ENCODE assay signal across 1 cellular context in the genomic region with DNA sequence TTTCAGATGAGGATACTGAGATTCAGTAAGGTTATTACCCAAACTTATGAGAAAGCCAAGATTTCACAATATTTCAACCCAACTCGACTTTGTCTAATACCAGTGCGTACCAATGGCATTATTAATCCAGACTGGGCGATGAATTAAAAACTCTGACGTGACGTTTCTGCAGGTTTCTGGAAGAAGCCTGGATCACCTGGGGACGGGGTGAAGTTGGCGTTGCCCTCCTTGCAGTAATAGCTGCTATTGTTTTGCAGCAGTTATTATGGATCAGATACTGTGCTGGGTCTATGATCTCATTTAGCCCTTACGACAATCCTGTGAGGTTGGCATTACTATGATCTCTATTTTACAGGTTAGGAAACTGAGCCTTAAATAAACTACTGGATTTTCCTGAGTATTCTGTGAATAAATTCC.
TF ChIP-seq lines count a peak whose summit lies in the region.

No MANE protein-coding gene starts in this region.

TF ChIP-seq in K562, 482 proteins besides CTCF, POLR2A, EP300 and RAD21 (continued from another document and continues in another):
- TF ChIP-seq, protein P1, sequence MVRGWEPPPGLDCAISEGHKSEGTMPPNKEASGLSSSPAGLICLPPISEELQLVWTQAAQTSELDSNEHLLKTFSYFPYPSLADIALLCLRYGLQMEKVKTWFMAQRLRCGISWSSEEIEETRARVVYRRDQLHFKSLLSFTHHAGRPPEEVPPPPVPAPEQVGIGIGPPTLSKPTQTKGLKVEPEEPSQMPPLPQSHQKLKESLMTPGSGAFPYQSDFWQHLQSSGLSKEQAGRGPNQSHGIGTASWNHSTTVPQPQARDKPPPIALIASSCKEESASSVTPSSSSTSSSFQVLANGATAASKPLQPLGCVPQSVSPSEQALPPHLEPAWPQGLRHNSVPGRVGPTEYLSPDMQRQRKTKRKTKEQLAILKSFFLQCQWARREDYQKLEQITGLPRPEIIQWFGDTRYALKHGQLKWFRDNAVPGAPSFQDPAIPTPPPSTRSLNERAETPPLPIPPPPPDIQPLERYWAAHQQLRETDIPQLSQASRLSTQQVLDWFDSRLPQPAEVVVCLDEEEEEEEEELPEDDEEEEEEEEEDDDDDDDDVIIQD (CRISPR knock-in tag; IDR thresholded peaks at IDR 0.05): no peak
- TF ChIP-seq POLR3G (IDR thresholded peaks at IDR 0.05; ENCODE audit: extremely low read depth, insufficient read length, insufficient replicate concordance) (no peak), CBFB (CRISPR knock-in tag; IDR thresholded peaks at IDR 0.05) (no peak), TRIM24 (IDR thresholded peaks at IDR 0.05) (no peak), SRSF9 (IDR thresholded peaks at IDR 0.05; ENCODE audit: borderline replicate concordance, low read depth, low read length) (no peak), ZEB2 (IDR thresholded peaks at IDR 0.05) (no peak), ZNF644 (tag; IDR thresholded peaks at IDR 0.05; ENCODE audit: low read depth) (no peak), SMARCC2 (IDR thresholded peaks at IDR 0.05; ENCODE audit: low read depth) (peak; percentile 56), HEY1 (CRISPR knock-in tag; IDR thresholded peaks at IDR 0.05; ENCODE audit: borderline replicate concordance) (0 out of 2 replicates have a peak, but pooled peaks have one; percentile 31), SIN3B (IDR thresholded peaks at IDR 0.05; ENCODE audit: low read depth) (peak; percentile 52; the same call in 1 of the 2 replicates), ZNF263 (CRISPR knock-in tag; IDR thresholded peaks at IDR 0.05; ENCODE audit: borderline replicate concordance) (no peak; the same call in 1 of the 2 replicates), GATAD2A (IDR thresholded peaks at IDR 0.05) (no peak), BACH1 (tag; IDR thresholded peaks at IDR 0.05) (no peak; the same call in 1 of the 2 replicates), HMG20A (CRISPR knock-in tag; conservative IDR thresholded peaks at IDR 0.05) (no peak), TOE1 (IDR thresholded peaks at IDR 0.05; ENCODE audit: borderline replicate concordance) (no peak), TOE1 (CRISPR knock-in tag; IDR thresholded peaks at IDR 0.05; ENCODE audit: borderline replicate concordance, low read depth) (peak; percentile 75; the same call in 1 of the 2 replicates), SMARCA5 (IDR thresholded peaks at IDR 0.05) (no peak), RFX1 (IDR thresholded peaks at IDR 0.05) (no peak), ARID1B (IDR thresholded peaks at IDR 0.05) (0 out of 2 replicates have a peak, but pooled peaks have one; percentile 15), PHB (CRISPR knock-in tag; IDR thresholded peaks at IDR 0.05) (no peak), KAT7 (CRISPR knock-in tag; IDR thresholded peaks at IDR 0.05; ENCODE audit: borderline replicate concordance) (no peak), ELF4 (CRISPR knock-in tag; IDR thresholded peaks at IDR 0.05) (no peak), HIVEP1 (CRISPR knock-in tag; IDR thresholded peaks at IDR 0.05) (no peak), NFE2 (IDR thresholded peaks at IDR 0.05; ENCODE audit: low read depth) (no peak), XRCC5 (IDR thresholded peaks at IDR 0.05; ENCODE audit: low read depth, low read length) (no peak), SPI1 (IDR thresholded peaks at IDR 0.05; ENCODE audit: borderline replicate concordance, low read depth, low read length) (no peak), EWSR1 (IDR thresholded peaks at IDR 0.05; ENCODE audit: borderline replicate concordance, low read depth, partially characterized antibody) (no peak), CCNT2 (IDR thresholded peaks at IDR 0.05; ENCODE audit: borderline replicate concordance, extremely low read depth, insufficient read length, low read depth, low read length) (no peak), SMARCA4 (IDR thresholded peaks at IDR 0.05) (peak; percentile 65; the same call in 1 of the 2 replicates), SOX6 (IDR thresholded peaks at IDR 0.05) (peak; percentile 41), HNRNPUL1 (IDR thresholded peaks at IDR 0.05; ENCODE audit: low read length) (no peak), FOSL1 (tag; conservative IDR thresholded peaks at IDR 0.05) (no peak), ZNF324 (CRISPR knock-in tag; IDR thresholded peaks at IDR 0.05) (no peak), HDAC6 (IDR thresholded peaks at IDR 0.05; ENCODE audit: low read depth, low read length) (no peak), TARDBP (IDR thresholded peaks at IDR 0.05) (peak; percentile 66; the same call in 1 of the 2 replicates), SRF (CRISPR knock-in tag; IDR thresholded peaks at IDR 0.05) (no peak), U2AF1 (optimal IDR thresholded peaks at IDR 0.05; ENCODE audit: low read depth, low read length) (no peak), CBX2 (IDR thresholded peaks at IDR 0.05; ENCODE audit: insufficient read depth, low read length, poor library complexity, severe bottlenecking) (no peak)
- TF ChIP-seq, protein P2, sequence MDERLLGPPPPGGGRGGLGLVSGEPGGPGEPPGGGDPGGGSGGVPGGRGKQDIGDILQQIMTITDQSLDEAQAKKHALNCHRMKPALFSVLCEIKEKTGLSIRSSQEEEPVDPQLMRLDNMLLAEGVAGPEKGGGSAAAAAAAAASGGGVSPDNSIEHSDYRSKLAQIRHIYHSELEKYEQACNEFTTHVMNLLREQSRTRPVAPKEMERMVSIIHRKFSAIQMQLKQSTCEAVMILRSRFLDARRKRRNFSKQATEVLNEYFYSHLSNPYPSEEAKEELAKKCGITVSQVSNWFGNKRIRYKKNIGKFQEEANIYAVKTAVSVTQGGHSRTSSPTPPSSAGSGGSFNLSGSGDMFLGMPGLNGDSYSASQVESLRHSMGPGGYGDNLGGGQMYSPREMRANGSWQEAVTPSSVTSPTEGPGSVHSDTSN (CRISPR knock-in tag; IDR thresholded peaks at IDR 0.05; ENCODE audit: low read depth): no peak
- TF ChIP-seq, protein P2 (tag; conservative IDR thresholded peaks at IDR 0.05; ENCODE audit: low read depth): 0 out of 2 replicates have a peak, but pooled peaks have one; percentile 7
- TF ChIP-seq, protein P3, sequence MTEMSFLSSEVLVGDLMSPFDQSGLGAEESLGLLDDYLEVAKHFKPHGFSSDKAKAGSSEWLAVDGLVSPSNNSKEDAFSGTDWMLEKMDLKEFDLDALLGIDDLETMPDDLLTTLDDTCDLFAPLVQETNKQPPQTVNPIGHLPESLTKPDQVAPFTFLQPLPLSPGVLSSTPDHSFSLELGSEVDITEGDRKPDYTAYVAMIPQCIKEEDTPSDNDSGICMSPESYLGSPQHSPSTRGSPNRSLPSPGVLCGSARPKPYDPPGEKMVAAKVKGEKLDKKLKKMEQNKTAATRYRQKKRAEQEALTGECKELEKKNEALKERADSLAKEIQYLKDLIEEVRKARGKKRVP (CRISPR knock-in tag; IDR thresholded peaks at IDR 0.05): 0 out of 2 replicates have a peak, but pooled peaks have one; percentile 36
- TF ChIP-seq, protein P4, sequence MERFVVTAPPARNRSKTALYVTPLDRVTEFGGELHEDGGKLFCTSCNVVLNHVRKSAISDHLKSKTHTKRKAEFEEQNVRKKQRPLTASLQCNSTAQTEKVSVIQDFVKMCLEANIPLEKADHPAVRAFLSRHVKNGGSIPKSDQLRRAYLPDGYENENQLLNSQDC (CRISPR knock-in tag; IDR thresholded peaks at IDR 0.05): no peak
- TF ChIP-seq, protein P5, sequence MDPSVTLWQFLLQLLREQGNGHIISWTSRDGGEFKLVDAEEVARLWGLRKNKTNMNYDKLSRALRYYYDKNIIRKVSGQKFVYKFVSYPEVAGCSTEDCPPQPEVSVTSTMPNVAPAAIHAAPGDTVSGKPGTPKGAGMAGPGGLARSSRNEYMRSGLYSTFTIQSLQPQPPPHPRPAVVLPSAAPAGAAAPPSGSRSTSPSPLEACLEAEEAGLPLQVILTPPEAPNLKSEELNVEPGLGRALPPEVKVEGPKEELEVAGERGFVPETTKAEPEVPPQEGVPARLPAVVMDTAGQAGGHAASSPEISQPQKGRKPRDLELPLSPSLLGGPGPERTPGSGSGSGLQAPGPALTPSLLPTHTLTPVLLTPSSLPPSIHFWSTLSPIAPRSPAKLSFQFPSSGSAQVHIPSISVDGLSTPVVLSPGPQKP (CRISPR knock-in tag; IDR thresholded peaks at IDR 0.05): no peak
- TF ChIP-seq, protein P6, sequence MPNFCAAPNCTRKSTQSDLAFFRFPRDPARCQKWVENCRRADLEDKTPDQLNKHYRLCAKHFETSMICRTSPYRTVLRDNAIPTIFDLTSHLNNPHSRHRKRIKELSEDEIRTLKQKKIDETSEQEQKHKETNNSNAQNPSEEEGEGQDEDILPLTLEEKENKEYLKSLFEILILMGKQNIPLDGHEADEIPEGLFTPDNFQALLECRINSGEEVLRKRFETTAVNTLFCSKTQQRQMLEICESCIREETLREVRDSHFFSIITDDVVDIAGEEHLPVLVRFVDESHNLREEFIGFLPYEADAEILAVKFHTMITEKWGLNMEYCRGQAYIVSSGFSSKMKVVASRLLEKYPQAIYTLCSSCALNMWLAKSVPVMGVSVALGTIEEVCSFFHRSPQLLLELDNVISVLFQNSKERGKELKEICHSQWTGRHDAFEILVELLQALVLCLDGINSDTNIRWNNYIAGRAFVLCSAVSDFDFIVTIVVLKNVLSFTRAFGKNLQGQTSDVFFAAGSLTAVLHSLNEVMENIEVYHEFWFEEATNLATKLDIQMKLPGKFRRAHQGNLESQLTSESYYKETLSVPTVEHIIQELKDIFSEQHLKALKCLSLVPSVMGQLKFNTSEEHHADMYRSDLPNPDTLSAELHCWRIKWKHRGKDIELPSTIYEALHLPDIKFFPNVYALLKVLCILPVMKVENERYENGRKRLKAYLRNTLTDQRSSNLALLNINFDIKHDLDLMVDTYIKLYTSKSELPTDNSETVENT (CRISPR knock-in tag; IDR thresholded peaks at IDR 0.05): no peak
- TF ChIP-seq, protein P7, sequence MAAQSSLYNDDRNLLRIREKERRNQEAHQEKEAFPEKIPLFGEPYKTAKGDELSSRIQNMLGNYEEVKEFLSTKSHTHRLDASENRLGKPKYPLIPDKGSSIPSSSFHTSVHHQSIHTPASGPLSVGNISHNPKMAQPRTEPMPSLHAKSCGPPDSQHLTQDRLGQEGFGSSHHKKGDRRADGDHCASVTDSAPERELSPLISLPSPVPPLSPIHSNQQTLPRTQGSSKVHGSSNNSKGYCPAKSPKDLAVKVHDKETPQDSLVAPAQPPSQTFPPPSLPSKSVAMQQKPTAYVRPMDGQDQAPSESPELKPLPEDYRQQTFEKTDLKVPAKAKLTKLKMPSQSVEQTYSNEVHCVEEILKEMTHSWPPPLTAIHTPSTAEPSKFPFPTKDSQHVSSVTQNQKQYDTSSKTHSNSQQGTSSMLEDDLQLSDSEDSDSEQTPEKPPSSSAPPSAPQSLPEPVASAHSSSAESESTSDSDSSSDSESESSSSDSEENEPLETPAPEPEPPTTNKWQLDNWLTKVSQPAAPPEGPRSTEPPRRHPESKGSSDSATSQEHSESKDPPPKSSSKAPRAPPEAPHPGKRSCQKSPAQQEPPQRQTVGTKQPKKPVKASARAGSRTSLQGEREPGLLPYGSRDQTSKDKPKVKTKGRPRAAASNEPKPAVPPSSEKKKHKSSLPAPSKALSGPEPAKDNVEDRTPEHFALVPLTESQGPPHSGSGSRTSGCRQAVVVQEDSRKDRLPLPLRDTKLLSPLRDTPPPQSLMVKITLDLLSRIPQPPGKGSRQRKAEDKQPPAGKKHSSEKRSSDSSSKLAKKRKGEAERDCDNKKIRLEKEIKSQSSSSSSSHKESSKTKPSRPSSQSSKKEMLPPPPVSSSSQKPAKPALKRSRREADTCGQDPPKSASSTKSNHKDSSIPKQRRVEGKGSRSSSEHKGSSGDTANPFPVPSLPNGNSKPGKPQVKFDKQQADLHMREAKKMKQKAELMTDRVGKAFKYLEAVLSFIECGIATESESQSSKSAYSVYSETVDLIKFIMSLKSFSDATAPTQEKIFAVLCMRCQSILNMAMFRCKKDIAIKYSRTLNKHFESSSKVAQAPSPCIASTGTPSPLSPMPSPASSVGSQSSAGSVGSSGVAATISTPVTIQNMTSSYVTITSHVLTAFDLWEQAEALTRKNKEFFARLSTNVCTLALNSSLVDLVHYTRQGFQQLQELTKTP (IDR thresholded peaks at IDR 0.05; ENCODE audit: low read depth in 1 of 2, partially characterized antibody in 2 of 2): peak in 1 of 2 experiments; percentile 23
- TF ChIP-seq, protein P8, sequence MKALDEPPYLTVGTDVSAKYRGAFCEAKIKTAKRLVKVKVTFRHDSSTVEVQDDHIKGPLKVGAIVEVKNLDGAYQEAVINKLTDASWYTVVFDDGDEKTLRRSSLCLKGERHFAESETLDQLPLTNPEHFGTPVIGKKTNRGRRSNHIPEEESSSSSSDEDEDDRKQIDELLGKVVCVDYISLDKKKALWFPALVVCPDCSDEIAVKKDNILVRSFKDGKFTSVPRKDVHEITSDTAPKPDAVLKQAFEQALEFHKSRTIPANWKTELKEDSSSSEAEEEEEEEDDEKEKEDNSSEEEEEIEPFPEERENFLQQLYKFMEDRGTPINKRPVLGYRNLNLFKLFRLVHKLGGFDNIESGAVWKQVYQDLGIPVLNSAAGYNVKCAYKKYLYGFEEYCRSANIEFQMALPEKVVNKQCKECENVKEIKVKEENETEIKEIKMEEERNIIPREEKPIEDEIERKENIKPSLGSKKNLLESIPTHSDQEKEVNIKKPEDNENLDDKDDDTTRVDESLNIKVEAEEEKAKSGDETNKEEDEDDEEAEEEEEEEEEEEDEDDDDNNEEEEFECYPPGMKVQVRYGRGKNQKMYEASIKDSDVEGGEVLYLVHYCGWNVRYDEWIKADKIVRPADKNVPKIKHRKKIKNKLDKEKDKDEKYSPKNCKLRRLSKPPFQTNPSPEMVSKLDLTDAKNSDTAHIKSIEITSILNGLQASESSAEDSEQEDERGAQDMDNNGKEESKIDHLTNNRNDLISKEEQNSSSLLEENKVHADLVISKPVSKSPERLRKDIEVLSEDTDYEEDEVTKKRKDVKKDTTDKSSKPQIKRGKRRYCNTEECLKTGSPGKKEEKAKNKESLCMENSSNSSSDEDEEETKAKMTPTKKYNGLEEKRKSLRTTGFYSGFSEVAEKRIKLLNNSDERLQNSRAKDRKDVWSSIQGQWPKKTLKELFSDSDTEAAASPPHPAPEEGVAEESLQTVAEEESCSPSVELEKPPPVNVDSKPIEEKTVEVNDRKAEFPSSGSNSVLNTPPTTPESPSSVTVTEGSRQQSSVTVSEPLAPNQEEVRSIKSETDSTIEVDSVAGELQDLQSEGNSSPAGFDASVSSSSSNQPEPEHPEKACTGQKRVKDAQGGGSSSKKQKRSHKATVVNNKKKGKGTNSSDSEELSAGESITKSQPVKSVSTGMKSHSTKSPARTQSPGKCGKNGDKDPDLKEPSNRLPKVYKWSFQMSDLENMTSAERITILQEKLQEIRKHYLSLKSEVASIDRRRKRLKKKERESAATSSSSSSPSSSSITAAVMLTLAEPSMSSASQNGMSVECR (CRISPR knock-in tag; IDR thresholded peaks at IDR 0.05): no peak
- TF ChIP-seq, protein P9, sequence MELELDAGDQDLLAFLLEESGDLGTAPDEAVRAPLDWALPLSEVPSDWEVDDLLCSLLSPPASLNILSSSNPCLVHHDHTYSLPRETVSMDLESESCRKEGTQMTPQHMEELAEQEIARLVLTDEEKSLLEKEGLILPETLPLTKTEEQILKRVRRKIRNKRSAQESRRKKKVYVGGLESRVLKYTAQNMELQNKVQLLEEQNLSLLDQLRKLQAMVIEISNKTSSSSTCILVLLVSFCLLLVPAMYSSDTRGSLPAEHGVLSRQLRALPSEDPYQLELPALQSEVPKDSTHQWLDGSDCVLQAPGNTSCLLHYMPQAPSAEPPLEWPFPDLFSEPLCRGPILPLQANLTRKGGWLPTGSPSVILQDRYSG (tag; conservative IDR thresholded peaks at IDR 0.05; ENCODE audit: low read depth): 0 out of 2 replicates have a peak, but pooled peaks have one; percentile 71
